In genomic region chr6:28981833-28982475, GRCh38 we compare ENCODE assay signal across 8 cellular contexts. TPM values are rescaled to one million over a fixed set of nuclear protein-coding genes. Genes with fewer than 3 reads are reported as not detected.
A peak's percentile ranks its signal among the peaks of the same experiment; 100 is the strongest.
DNase-seq lines count a peak whose midpoint lies in the region; ATAC-seq, FAIRE-seq and TF ChIP-seq lines count a peak whose summit lies in the region.

No MANE protein-coding gene starts in this region.

- H3K36me3 ChIP-seq in endocrine pancreas (ENCODE audit: control insufficient read depth, insufficient read depth, low read length) (no peaks in the 10 kb centered on the region), mesenchymal stem cell (ENCODE audit: control insufficient read depth in 1 of 2, insufficient read depth in 2 of 2, low read depth in 1 of 2, low read length in 2 of 2) (peaks cover 0 to 4% of the 10 kb centered on the region in 2 experiments)

- H2BK5ac ChIP-seq in mesenchymal stem cell (ENCODE audit: low read depth, low read length, poor library complexity, severe bottlenecking): no peak overlapping the region

- peak overlapping the region; percentile 81 for H3K4me2 ChIP-seq in mesenchymal stem cell (ENCODE audit: low read length, poor library complexity, severe bottlenecking)

- H4K8ac ChIP-seq in mesenchymal stem cell (ENCODE audit: low read length): no peak overlapping the region

- no peak overlapping the region for H3K18ac ChIP-seq in mesenchymal stem cell (ENCODE audit: low read depth in 1 of 2, low read length in 2 of 2)

- peak; percentile 83 to 88 for DNase-seq in HL-60 (ENCODE audit: low read depth in 1 of 2, low spot score in 1 of 2)
- DNase-seq in NOMO-1 (lab: John Stamatoyannopoulos, UW; ENCODE audit: unreplicated experiment in 2 of 2): peak; percentile 75 to 93
- peak; percentile 53 to 84 (median 79) for DNase-seq in activated CD8-positive, alpha-beta memory T cell treated with anti-CD3 and anti-CD28 coated beads for 48 hours (ENCODE audit: low read depth in 2 of 3, low spot score in 2 of 3)
- DNase-seq in mesenchymal stem cell: peak; percentile 96
- DNase-seq in stimulated activated CD8-positive, alpha-beta memory T cell treated with anti-CD3 and anti-CD28 coated beads, Interleukin-12 subunit alpha, Interleukin-12 subunit beta, amount 100 ng/mL, for 1 hour (ENCODE audit: low read depth): peak; percentile 63

- no peak overlapping the region for H3K9ac ChIP-seq in endocrine pancreas (ENCODE audit: control insufficient read depth, insufficient read depth, low read length)
- peak overlapping the region; percentile 88 for H3K9ac ChIP-seq in mesenchymal stem cell (ENCODE audit: low read length)

- no peak overlapping the region for H3K23ac ChIP-seq in mesenchymal stem cell (ENCODE audit: low read length in 2 of 2)

- no peak overlapping the region for H2AK5ac ChIP-seq in mesenchymal stem cell (ENCODE audit: low read length, severe bottlenecking)

- H2BK120ac ChIP-seq in mesenchymal stem cell (ENCODE audit: low read depth, low read length): no peak overlapping the region

- no peak overlapping the region for H3K4ac ChIP-seq in mesenchymal stem cell (ENCODE audit: low read depth in 1 of 2, low read length in 2 of 2)

- no peak overlapping the region for H2BK12ac ChIP-seq in mesenchymal stem cell (ENCODE audit: low read length in 2 of 2)

- no peak overlapping the region for H2AFZ ChIP-seq in mesenchymal stem cell (ENCODE audit: low read depth, low read length)

- H2BK15ac ChIP-seq in mesenchymal stem cell (ENCODE audit: low read depth, poor library complexity, severe bottlenecking): no peak overlapping the region

- peak; percentile 71 for FAIRE-seq in A204.1 (lab: Jason Lieb, UNC)

- no peaks in the 10 kb centered on the region for H3K79me1 ChIP-seq in mesenchymal stem cell (replicated peaks; ENCODE audit: low read length, poor library complexity, severe bottlenecking)

- H3K9me3 ChIP-seq in endocrine pancreas (ENCODE audit: control insufficient read depth, low read length) (no peaks in the 10 kb centered on the region), mesenchymal stem cell (ENCODE audit: control insufficient read depth, low read length) (no peaks in the 10 kb centered on the region)

- no peak for TF ChIP-seq CTCF in HL-60 (IDR thresholded peaks at IDR 0.05; ENCODE audit: insufficient read depth, low read length)

- H3K4me3 ChIP-seq in HL-60 (replicated peaks; ENCODE audit: insufficient read depth, low read length) (peak overlapping the region; percentile 51), endocrine pancreas (ENCODE audit: control insufficient read depth, insufficient read depth, low read length) (peak overlapping the region; percentile 100), mesenchymal stem cell (ENCODE audit: insufficient read depth in 1 of 2, low read depth in 1 of 2, low read length in 2 of 2) (peak overlapping the region; percentile 55 to 92)

- peak; percentile 41 for ATAC-seq in GM18868 (IDR thresholded peaks at IDR 0.05; ENCODE audit: unreplicated experiment)

- WGBS in mesenchymal stem cell: 0% methylated on average over 10 of the region's 23 CpGs

- H3K27me3 ChIP-seq in HL-60 (ENCODE audit: insufficient read depth, poor library complexity, severe bottlenecking): no peaks in the 10 kb centered on the region
- H3K27me3 ChIP-seq in endocrine pancreas (ENCODE audit: control insufficient read depth, insufficient read depth, low read length): peaks cover 4% of the 10 kb centered on the region
- H3K27me3 ChIP-seq in mesenchymal stem cell (ENCODE audit: control insufficient read depth in 1 of 2, insufficient read depth in 1 of 2, low read length in 2 of 2): no peaks in the 10 kb centered on the region

- H3K27ac ChIP-seq in HL-60 (replicated peaks) (peak overlapping the region; percentile 84), mesenchymal stem cell (ENCODE audit: low read length, poor library complexity, severe bottlenecking) (peak overlapping the region; percentile 73)

- no peak overlapping the region for H3K14ac ChIP-seq in mesenchymal stem cell (ENCODE audit: low read length in 2 of 2)

- H4K91ac ChIP-seq in mesenchymal stem cell (ENCODE audit: low read length): no peak overlapping the region

- no peaks in the 10 kb centered on the region for H3K4me1 ChIP-seq in endocrine pancreas (ENCODE audit: control insufficient read depth, insufficient read depth, low read length)
- H3K4me1 ChIP-seq in mesenchymal stem cell (ENCODE audit: control insufficient read depth, insufficient read depth, low read depth, low read length): peaks cover 7% of the 10 kb centered on the region

RNA-seq across cellular contexts. Expression of gene ZNF311, which starts 23.2 kb away (rescaled TPM):
- polyA plus RNA-seq in mesenchymal stem cell (2013, experiment 1 of 2): 0.10 TPM
- polyA plus RNA-seq in mesenchymal stem cell (2013, experiment 2 of 2): 0.21 TPM

RNA-seq across cellular contexts. Expression of gene TRIM27, which starts 58.2 kb away (rescaled TPM):
- polyA plus RNA-seq in mesenchymal stem cell (2013, experiment 1 of 2): 31.0 TPM
- 31.4 TPM for polyA plus RNA-seq in mesenchymal stem cell (2013, experiment 2 of 2)

Comparison
In these comparisons a context has a peak if more than half of its experiments do, and no peak if none do; other contexts are left out.
1. Peak in every context shown above with its lines: DNase-seq, ATAC-seq, H3K4me3 ChIP-seq and H3K27ac ChIP-seq.